ENCODE assay signal across 19 cellular contexts in genomic region chr2:61504949-61505348, GRCh38.
"Had no signal": no experiment of that assay in that cellular context is flagged by ENCODE, and none has a peak within 500 bp of the region (broad histone marks: within the 10 kb centered on the region; RNA-seq: fewer than 3 reads in every experiment).

No MANE protein-coding gene starts in this region.

- H3K27ac Mint-ChIP-seq: mesothelial cell of epicardium had no signal

- H3K4me3 ChIP-seq: coronary artery, dorsolateral prefrontal cortex, esophagus muscularis mucosa, heart right ventricle, left lung, lower lobe of right lung, mucosa of descending colon had no signal

- H3K27ac ChIP-seq: coronary artery, esophagus muscularis mucosa, foreskin keratinocyte, heart right ventricle, left lung, lower lobe of right lung had no signal

- H3K9me3 Mint-ChIP-seq: mesothelial cell of epicardium; naive B cell; naive thymus-derived CD8-positive, alpha-beta T cell had no signal

- H3K27me3 ChIP-seq: dorsolateral prefrontal cortex, esophagus muscularis mucosa, foreskin keratinocyte, heart right ventricle, left lung had no signal

- ATAC-seq: foreskin keratinocyte; heart right ventricle; left cardiac atrium; left lung; left ventricle myocardium superior; lower lobe of right lung; mucosa of descending colon; naive thymus-derived CD8-positive, alpha-beta T cell had no signal

- H3K4me1 ChIP-seq: foreskin keratinocyte, heart right ventricle, left lung, lower lobe of right lung had no signal

- DNase-seq: dermis blood vessel endothelial cell; dorsolateral prefrontal cortex; effector CD4-positive, alpha-beta T cell; effector memory CD4-positive, alpha-beta T cell; foreskin keratinocyte; glutamatergic neuron; heart right ventricle; hippocampal formation; left cardiac atrium; left ventricle myocardium superior; lower lobe of right lung; mesenchymal stem cell; mucosa of descending colon; naive B cell; naive thymus-derived CD8-positive, alpha-beta T cell had no signal

- H3K27me3 Mint-ChIP-seq: naive B cell; naive thymus-derived CD8-positive, alpha-beta T cell had no signal

- H3K9me3 ChIP-seq: esophagus muscularis mucosa, heart right ventricle, left lung, lower lobe of right lung, mucosa of descending colon had no signal

- H3K4me1 Mint-ChIP-seq: mesothelial cell of epicardium had no signal

- H3K4me3 Mint-ChIP-seq: mesothelial cell of epicardium; naive thymus-derived CD8-positive, alpha-beta T cell had no signal
